ENCODE assay signal across 14 cellular contexts in the genomic region with DNA sequence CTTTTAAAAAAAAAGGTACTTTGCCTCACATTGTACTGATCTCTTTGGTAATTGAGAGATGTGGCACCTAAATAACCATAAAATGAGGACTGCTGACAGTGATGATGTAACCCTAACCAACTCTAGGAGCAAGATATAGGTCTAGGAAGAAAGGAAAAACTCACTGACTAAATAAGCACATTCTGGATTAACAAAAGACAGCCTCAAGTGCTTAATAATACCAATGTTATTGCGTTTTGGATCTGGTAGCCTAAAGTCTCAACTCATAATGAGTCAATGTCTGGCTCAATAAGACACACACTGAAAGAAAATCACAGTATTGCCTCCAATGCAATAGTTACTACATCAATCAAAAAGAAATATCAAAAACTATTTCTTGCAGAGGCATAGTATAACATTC. TPM values are rescaled to one million over a fixed set of nuclear protein-coding genes. Genes with fewer than 3 reads are reported as not detected.
DNase-seq lines count a peak whose midpoint lies in the region; ATAC-seq, FAIRE-seq and TF ChIP-seq lines count a peak whose summit lies in the region.
"Had no signal": no experiment of that assay in that cellular context is flagged by ENCODE, and none has a peak within 500 bp of the region (broad histone marks: within the 10 kb centered on the region; RNA-seq: fewer than 3 reads in every experiment).

No MANE protein-coding gene starts in this region.

- FAIRE-seq in HepG2 (lab: Jason Lieb, UNC) = no peak
- FAIRE-seq: HTR-8/SVneo had no signal

- no peak overlapping the region for H3K9ac ChIP-seq in HCT116 (ENCODE audit: low read length)
- H3K9ac ChIP-seq in HepG2 (ENCODE audit: insufficient read depth, low read depth, low read length) = no peak overlapping the region

- intact Hi-C loops in Caco-2 (cut with micrococcal nuclease; ENCODE audit: unreplicated experiment) = no loop called here
- intact Hi-C loops in HCT116 (cut with micrococcal nuclease) = no loop called here
- intact Hi-C loops in activated T-helper 2 cell treated with anti-CD3 and anti-CD28 coated beads, Interferon-gamma antibody, Interleukin-2, Interleukin-4, amounts not matched to agents 10 μg/mL and 5 μg/mL and 100 μg/mL, durations not matched to agents 14 hours and 24 hours and 36 hours (cut with micrococcal nuclease) = no loop called here
- intact Hi-C loops in HepG2 (cut with micrococcal nuclease; ENCODE audit: unreplicated experiment) = no loop called here
- intact Hi-C loops in lower leg skin (cut with DNase I; ENCODE audit: low total_unique reads) = no loop called here

- TF ChIP-seq EP300 in HepG2 (IDR thresholded peaks at IDR 0.05; ENCODE audit: low read depth in 2 of 2, low read length in 2 of 2) (no peak), HepG2 (CRISPR knock-in tag; IDR thresholded peaks at IDR 0.05; ENCODE audit: borderline replicate concordance) (no peak)

- H3K9me3 ChIP-seq in Caco-2 (no peaks in the 10 kb centered on the region), HCT116 (ENCODE audit: control insufficient read depth in 1 of 2, insufficient read depth in 1 of 2, low read depth in 1 of 2, low read length in 2 of 2) (no peaks in the 10 kb centered on the region), HepG2 (ENCODE audit: low read length) (no peaks in the 10 kb centered on the region)
- H3K9me3 ChIP-seq: right atrium auricular region, thyroid gland had no signal

- no peaks in the 10 kb centered on the region for H3K9me2 ChIP-seq in HCT116 (ENCODE audit: insufficient read depth)

- no peaks in the 10 kb centered on the region for H3K9me3 Mint-ChIP-seq in Caco-2 (ENCODE audit: unreplicated experiment)
- H3K9me3 Mint-ChIP-seq in activated T-helper 2 cell treated with anti-CD3 and anti-CD28 coated beads, Interferon-gamma antibody, Interleukin-2, Interleukin-4, amounts not matched to agents 10 μg/mL and 5 μg/mL and 100 μg/mL, durations not matched to agents 14 hours and 24 hours and 36 hours = no peaks in the 10 kb centered on the region
- H3K9me3 Mint-ChIP-seq: H9 had no signal

- H3K4me2 ChIP-seq in HCT116 (ENCODE audit: low read length) = no peak overlapping the region
- peak overlapping the region; percentile 34; the same call in 1 of the 2 replicates for H3K4me2 ChIP-seq in HepG2 (ENCODE audit: low read depth, low read length)

- H4K20me1 ChIP-seq in HCT116 (ENCODE audit: insufficient read depth) (no peaks in the 10 kb centered on the region), HepG2 (ENCODE audit: insufficient read depth, low read length) (peaks cover 16% of the 10 kb centered on the region; the same call in 1 of the 2 replicates)

- TF ChIP-seq CTCF in Caco-2 (IDR thresholded peaks at IDR 0.05; ENCODE audit: insufficient read depth in 1 of 2, low read depth in 1 of 2, low read length in 1 of 2, severe bottlenecking in 1 of 2, unreplicated experiment in 1 of 2) = no peak
- no peak for TF ChIP-seq CTCF in HCT116 (IDR thresholded peaks at IDR 0.05 in 2 of 3, conservative IDR thresholded peaks at IDR 0.05 in 1 of 3; ENCODE audit: borderline replicate concordance in 1 of 3, insufficient read depth in 1 of 3, low read depth in 2 of 3, low read length in 2 of 3)
- TF ChIP-seq CTCF in HepG2 (CRISPR knock-in tag; IDR thresholded peaks at IDR 0.05) = no peak
- no peak for TF ChIP-seq CTCF in lower leg skin (IDR thresholded peaks at IDR 0.05)

- no peak overlapping the region for H2AFZ ChIP-seq in HCT116 (ENCODE audit: low read depth, low read length, poor library complexity, severe bottlenecking)
- no peak overlapping the region for H2AFZ ChIP-seq in HepG2 (ENCODE audit: low read length)

- RAD21 ChIA-PET in HCT116 (lab: Charles Lee; ENCODE audit: low non-redundant PET in 1 of 2, low total read pairs in 2 of 2, uncharacterized antibody in 2 of 2, unreplicated experiment in 2 of 2) = no interaction called here

- H3K4me1 ChIP-seq in Caco-2 (peaks cover 13% of the 10 kb centered on the region), HCT116 (ENCODE audit: control insufficient read depth in 1 of 2, insufficient read depth in 2 of 2, low read length in 2 of 2) (peaks cover 11 to 20% of the 10 kb centered on the region in 2 experiments), HepG2 (ENCODE audit: insufficient read depth, low read length) (peaks cover 70% of the 10 kb centered on the region)

- H3K79me2 ChIP-seq in HCT116 (ENCODE audit: insufficient read depth, low read length) (peaks cover 52% of the 10 kb centered on the region), HepG2 (ENCODE audit: insufficient read depth, low read length) (peaks cover 66% of the 10 kb centered on the region)

- no peaks in the 10 kb centered on the region for H3K27me3 Mint-ChIP-seq in Caco-2 (ENCODE audit: insufficient read depth, unreplicated experiment)
- H3K27me3 Mint-ChIP-seq in activated T-helper 2 cell treated with anti-CD3 and anti-CD28 coated beads, Interferon-gamma antibody, Interleukin-2, Interleukin-4, amounts not matched to agents 10 μg/mL and 5 μg/mL and 100 μg/mL, durations not matched to agents 14 hours and 24 hours and 36 hours (ENCODE audit: low read depth) = no peaks in the 10 kb centered on the region

- TF ChIP-seq RAD21 in HCT116 (IDR thresholded peaks at IDR 0.05; ENCODE audit: low read depth) (no peak), HepG2 (CRISPR knock-in tag; IDR thresholded peaks at IDR 0.05) (no peak)

- TF ChIP-seq POLR2A in HCT116 (IDR thresholded peaks at IDR 0.05; ENCODE audit: borderline replicate concordance, extremely low read depth, insufficient read depth, insufficient read length) (no peak), HepG2 (IDR thresholded peaks at IDR 0.05; ENCODE audit: insufficient read depth in 1 of 2, low read depth in 2 of 2, low read length in 2 of 2) (no peak), lower leg skin (IDR thresholded peaks at IDR 0.05) (no peak)

- H3K27ac ChIP-seq in HCT116 (ENCODE audit: low read depth, low read length) = no peak overlapping the region
- no peak overlapping the region for H3K27ac ChIP-seq in HepG2 (ENCODE audit: extremely low read length, insufficient read depth, low read length)
- H3K27ac ChIP-seq: right atrium auricular region, thyroid gland had no signal

- no peak for ATAC-seq in HCT116
- no peak for ATAC-seq in HepG2
- ATAC-seq in GM18511 (IDR thresholded peaks at IDR 0.05; ENCODE audit: unreplicated experiment) = no peak
- ATAC-seq: esophagus mucosa had no signal

- DNase-seq in Caco-2 = no peak
- no peak for DNase-seq in HCT116 (ENCODE audit: low read depth, low spot score)
- no peak for DNase-seq in activated T-helper 2 cell treated with anti-CD3 and anti-CD28 coated beads, Interferon-gamma antibody, Interleukin-2, Interleukin-4, amounts not matched to agents 10 μg/mL and 5 μg/mL and 100 μg/mL, durations not matched to agents 14 hours and 24 hours and 36 hours (ENCODE audit: low spot score)
- no peak for DNase-seq in HepG2 (ENCODE audit: low spot score)
- no peak for DNase-seq in lower leg skin (ENCODE audit: low spot score in 2 of 2)
- no peak for DNase-seq in NCI-H187 (lab: John Stamatoyannopoulos, UW)
- DNase-seq in GDM1 (lab: John Stamatoyannopoulos, UW) = no peak
- DNase-seq: H9, NCI-H1694, thyroid gland had no signal

- no peaks in the 10 kb centered on the region for H3K36me3 ChIP-seq in Caco-2 (ENCODE audit: control insufficient read depth, insufficient read depth, low read length)
- no peaks in the 10 kb centered on the region for H3K36me3 ChIP-seq in HCT116 (ENCODE audit: control insufficient read depth in 1 of 2, insufficient read depth in 2 of 2, low read length in 2 of 2)
- H3K36me3 ChIP-seq in HepG2 (replicated peaks in 1 of 2; ENCODE audit: control insufficient read depth in 1 of 2, insufficient read depth in 2 of 2, low read length in 2 of 2) = peaks cover 0 to under 1% of the 10 kb centered on the region in 2 experiments; a peak in 1 of 5 replicates
- H3K36me3 ChIP-seq: right atrium auricular region, thyroid gland had no signal

- POLR2A ChIA-PET in Caco-2 (lab: Charles Lee) = no interaction called here
- POLR2A ChIA-PET in HCT116 (lab: Charles Lee) = no interaction called here
- POLR2A ChIA-PET in HepG2 (lab: Yijun Ruan, JAX) = interaction anchor here (10.7 kb wide), 1 partner anchor 19 kb away, joined by 138 read pairs; no protein-coding TSS in a partner anchor

- H3K4me1 Mint-ChIP-seq in Caco-2 (ENCODE audit: low read depth, unreplicated experiment) = no peaks in the 10 kb centered on the region
- peaks cover 70% of the 10 kb centered on the region for H3K4me1 Mint-ChIP-seq in activated T-helper 2 cell treated with anti-CD3 and anti-CD28 coated beads, Interferon-gamma antibody, Interleukin-2, Interleukin-4, amounts not matched to agents 10 μg/mL and 5 μg/mL and 100 μg/mL, durations not matched to agents 14 hours and 24 hours and 36 hours (ENCODE audit: low read depth)

- H3K27ac Mint-ChIP-seq in Caco-2 (ENCODE audit: unreplicated experiment) = no peak overlapping the region
- H3K27ac Mint-ChIP-seq in activated T-helper 2 cell treated with anti-CD3 and anti-CD28 coated beads, Interferon-gamma antibody, Interleukin-2, Interleukin-4, amounts not matched to agents 10 μg/mL and 5 μg/mL and 100 μg/mL, durations not matched to agents 14 hours and 24 hours and 36 hours = peak overlapping the region; percentile 40
- H3K27ac Mint-ChIP-seq: H9 had no signal

- H3K4me3 Mint-ChIP-seq in Caco-2 (ENCODE audit: unreplicated experiment) = no peak overlapping the region
- H3K4me3 Mint-ChIP-seq in activated T-helper 2 cell treated with anti-CD3 and anti-CD28 coated beads, Interferon-gamma antibody, Interleukin-2, Interleukin-4, amounts not matched to agents 10 μg/mL and 5 μg/mL and 100 μg/mL, durations not matched to agents 14 hours and 24 hours and 36 hours (ENCODE audit: low read depth) = peak overlapping the region; percentile 91
- H3K4me3 Mint-ChIP-seq: H9 had no signal

- in situ Hi-C loops in HepG2 (cut with HindIII; ENCODE audit: extremely low pct_ligation_motif_present, low pct_unique_long_range_greater_than_20kb) = no loop called here

- H3K4me3 ChIP-seq in Caco-2 (ENCODE audit: low read depth, low read length) (no peak overlapping the region), HCT116 (replicated peaks in 1 of 2; ENCODE audit: low read depth in 1 of 2, low read length in 2 of 2) (no peak overlapping the region), HepG2 (replicated peaks in 1 of 3; ENCODE audit: insufficient read depth in 1 of 3, low read depth in 2 of 3, low read length in 3 of 3) (no peak overlapping the region), lower leg skin (ENCODE audit: low read depth, poor library complexity, severe bottlenecking) (no peak overlapping the region)
- H3K4me3 ChIP-seq: right atrium auricular region, thyroid gland had no signal

- H3K36me3 Mint-ChIP-seq in Caco-2 (ENCODE audit: insufficient read depth, unreplicated experiment) = peaks cover 15% of the 10 kb centered on the region
- H3K36me3 Mint-ChIP-seq in activated T-helper 2 cell treated with anti-CD3 and anti-CD28 coated beads, Interferon-gamma antibody, Interleukin-2, Interleukin-4, amounts not matched to agents 10 μg/mL and 5 μg/mL and 100 μg/mL, durations not matched to agents 14 hours and 24 hours and 36 hours (ENCODE audit: low read depth) = peaks cover 67% of the 10 kb centered on the region

- CTCF ChIA-PET in Caco-2 (lab: Charles Lee) = no interaction called here
- CTCF ChIA-PET in HCT116 (lab: Charles Lee) = interaction anchor here (1.7 kb wide), 1 partner anchor 101 kb away, joined by 4 read pairs; no protein-coding TSS in a partner anchor
- CTCF ChIA-PET in HepG2 (lab: Yijun Ruan, JAX; ENCODE audit: low intra/inter-chr PET ratio, low total read pairs) = no interaction called here

- H3K27me3 ChIP-seq in Caco-2 (replicated peaks; ENCODE audit: control insufficient read depth, insufficient read depth, low read length) = no peaks in the 10 kb centered on the region
- H3K27me3 ChIP-seq in HCT116 (ENCODE audit: insufficient read depth, low read length) = no peaks in the 10 kb centered on the region
- H3K27me3 ChIP-seq in HepG2 (ENCODE audit: control insufficient read depth in 1 of 2, insufficient read depth in 2 of 2, low read length in 2 of 2) = no peaks in the 10 kb centered on the region; a peak in 1 of 5 replicates
- H3K27me3 ChIP-seq: right atrium auricular region, thyroid gland had no signal

- BruUV-seq in Caco-2 (replicated peaks; lab: Mats Ljungman, UMichigan) = TSS peak; percentile 13
- BruUV-seq in HCT116 (replicated peaks; lab: Mats Ljungman, UMichigan) = TSS peak; percentile 30
- TSS peak; percentile 34 for BruUV-seq in HepG2 (replicated peaks; lab: Mats Ljungman, UMichigan)

- WGBS in HepG2 (ENCODE audit: low lambda C conversion rate) = 75% methylated on average over 1 of the region's 1 CpG
- 47 to 56% methylated on average over 1 of the region's 1 CpG for WGBS in lower leg skin, 2 donors

RNA-seq across cellular contexts. Expression of a gene that starts 3.0 kb away (rescaled TPM):
- total RNA-seq in Caco-2 (2022) = 24.3 and 27.5 TPM in 2 replicates
- total RNA-seq in HCT116 (2021; ENCODE audit: unreplicated experiment) = 28.2 TPM
- polyA plus RNA-seq in HCT116 (2012) = 10.8 and 11.2 TPM in 2 replicates
- 91.0 and 93.4 TPM in 2 replicates for total RNA-seq in activated T-helper 2 cell treated with anti-CD3 and anti-CD28 coated beads, Interferon-gamma antibody, Interleukin-2, Interleukin-4, amounts not matched to agents 10 μg/mL and 5 μg/mL and 100 μg/mL, durations not matched to agents 14 hours and 24 hours and 36 hours
- 4.1 and 6.0 TPM in 2 replicates for total RNA-seq in HepG2 (2016; rRNA removed; fragmentation: Illumina TruSeq; extraction: Trizol)
- 3.0 and 3.8 TPM in 2 replicates for total RNA-seq in HepG2 (2016; cell fraction: cytosol; rRNA removed; fragmentation: Illumina TruSeq; extraction: Trizol; ENCODE audit: low read depth)
- total RNA-seq in HepG2 (2016; cell fraction: insoluble cytoplasmic fraction; rRNA removed; fragmentation: Illumina TruSeq; extraction: Trizol) = 3.2 and 7.0 TPM in 2 replicates
- total RNA-seq in HepG2 (2016; cell fraction: membrane; rRNA removed; fragmentation: Illumina TruSeq; extraction: Trizol) = 4.2 and 4.8 TPM in 2 replicates
- total RNA-seq in HepG2 (2016; cell fraction: nucleus; rRNA removed; fragmentation: Illumina TruSeq; extraction: Trizol) = 10.8 and 12.6 TPM in 2 replicates
- polyA plus RNA-seq in HepG2 (2011; rRNA removed) = 12.7 and 15.7 TPM in 2 replicates
- polyA plus RNA-seq in HepG2 (2011; cell fraction: cytosol; rRNA removed) = 9.1 and 10.3 TPM in 2 replicates
- polyA plus RNA-seq in HepG2 (2011; cell fraction: nucleus; rRNA removed) = 32.7 and 33.0 TPM in 2 replicates
- polyA plus RNA-seq in HepG2 (2012) = 20.8 and 22.2 TPM in 2 replicates
- polyA plus RNA-seq in HepG2 (2016; cell fraction: cytosol; fragmentation: Illumina TruSeq; extraction: Trizol; ENCODE audit: low read depth) = 2.9 and 3.1 TPM in 2 replicates
- polyA plus RNA-seq in HepG2 (2016; cell fraction: insoluble cytoplasmic fraction; fragmentation: Illumina TruSeq; extraction: Trizol; ENCODE audit: low read depth) = 3.3 and 3.6 TPM in 2 replicates
- polyA plus RNA-seq in HepG2 (2016; cell fraction: membrane; fragmentation: Illumina TruSeq; extraction: Trizol; ENCODE audit: low read depth) = 3.4 and 3.6 TPM in 2 replicates
- 11.5 and 12.4 TPM in 2 replicates for polyA plus RNA-seq in HepG2 (2016; cell fraction: nucleus; fragmentation: Illumina TruSeq; extraction: Trizol; ENCODE audit: insufficient read depth, low read depth)
- polyA minus RNA-seq in HepG2 (2011; rRNA and poly(A)+ RNA removed; ENCODE audit: low replicate concordance) = 10.5 and 30.9 TPM in 2 replicates
- polyA minus RNA-seq in HepG2 (2011; cell fraction: cytosol; rRNA and poly(A)+ RNA removed) = 13.3 and 18.1 TPM in 2 replicates
- polyA minus RNA-seq in HepG2 (2011; cell fraction: nucleus; rRNA and poly(A)+ RNA removed) = 48.8 and 61.2 TPM in 2 replicates
- 10 to 100 TPM; 18.2 to 44.0 (median 22.8) TPM for total RNA-seq in lower leg skin
